In the genomic region with DNA sequence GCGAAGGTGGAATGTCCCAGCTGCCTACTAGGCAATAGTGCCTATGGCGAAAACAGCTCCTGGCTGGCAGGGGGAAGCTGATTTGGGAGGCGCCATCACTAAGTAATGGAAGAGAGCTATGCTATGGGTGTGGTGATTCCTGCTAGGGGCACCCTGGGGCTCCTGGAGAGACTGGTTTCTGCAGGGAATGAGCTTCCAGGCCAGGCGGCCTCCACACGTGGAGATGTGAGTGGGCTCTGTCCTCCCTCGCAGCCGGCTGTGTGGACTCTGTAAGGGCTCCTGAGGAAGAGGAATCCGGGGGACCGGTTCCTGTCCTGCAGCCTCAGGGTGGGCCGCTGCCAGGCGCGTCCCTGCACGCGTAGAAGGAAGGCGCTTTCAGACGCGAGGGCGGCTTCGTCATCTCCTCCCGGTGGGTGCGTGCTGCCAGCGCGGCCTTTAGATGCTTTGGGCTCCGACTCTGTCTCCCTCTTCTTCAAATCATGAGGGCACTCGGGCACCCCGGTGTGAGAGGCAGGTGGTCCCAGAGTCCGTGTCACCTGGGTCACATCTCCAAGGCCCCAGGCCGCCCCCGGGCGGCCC, we compare ENCODE assay signal across 8 cellular contexts. TPM values are rescaled to one million over a fixed set of nuclear protein-coding genes. Genes with fewer than 3 reads are reported as not detected.
A peak's percentile ranks its signal among the peaks of the same experiment; 100 is the strongest.
DNase-seq lines count a peak whose midpoint lies in the region; ATAC-seq and TF ChIP-seq lines count a peak whose summit lies in the region.

No MANE protein-coding gene starts in this region.

- H3K79me2 ChIP-seq in OCI-LY1 (ENCODE audit: insufficient read depth, low read length) = no peaks in the 10 kb centered on the region

- H3K9ac ChIP-seq in OCI-LY1 (ENCODE audit: low read length) = no peak overlapping the region

- in situ Hi-C loops in brain microvascular endothelial cell (cut with HindIII; ENCODE audit: low pct_ligation_motif_present, low sequenced_read_pairs) = no loop called here

- H3K4me3 ChIP-seq in OCI-LY1 (ENCODE audit: low read depth, low read length, poor library complexity, severe bottlenecking) = peak overlapping the region; percentile 54
- H3K4me3 ChIP-seq in brain microvascular endothelial cell (ENCODE audit: low read depth, low read length) = peak overlapping the region; percentile 63
- H3K4me3 ChIP-seq in lower leg skin (ENCODE audit: low read depth, poor library complexity, severe bottlenecking) = no peak overlapping the region

- H3K4me2 ChIP-seq in OCI-LY1 (ENCODE audit: low read length) = peak overlapping the region; percentile 69; the same call in 1 of the 2 replicates

- H2AFZ ChIP-seq in OCI-LY1 (ENCODE audit: low read length) = no peak overlapping the region

- no peaks in the 10 kb centered on the region for H3K9me3 Mint-ChIP-seq in stimulated activated memory B cell treated with anti-CD40 and anti-IgM and Interleukin-4, amounts not matched to agents 10 μg/mL and 1 μg/mL and 100 μg/mL, for 72 hours

- TF ChIP-seq POLR2A in lower leg skin (IDR thresholded peaks at IDR 0.05) = no peak

- peaks cover 4% of the 10 kb centered on the region for H3K4me1 ChIP-seq in OCI-LY1 (ENCODE audit: insufficient read depth, low read length, severe bottlenecking)

- no peaks in the 10 kb centered on the region for H3F3A ChIP-seq in OCI-LY1 (ENCODE audit: insufficient read depth, low read length)

- TF ChIP-seq CTCF in GM10266 (IDR thresholded peaks at IDR 0.05; ENCODE audit: control insufficient read depth, insufficient read depth, low read depth, missing control alignments) (no peak), OCI-LY1 (IDR thresholded peaks at IDR 0.05; ENCODE audit: low read length) (no peak), brain microvascular endothelial cell (IDR thresholded peaks at IDR 0.05; ENCODE audit: low read depth, low read length, missing control alignments) (no peak), lower leg skin (IDR thresholded peaks at IDR 0.05) (no peak)

- ATAC-seq in stimulated activated memory B cell treated with anti-CD40 and anti-IgM and Interleukin-4, amounts not matched to agents 10 μg/mL and 1 μg/mL and 100 μg/mL, for 72 hours = peak; percentile 3
- ATAC-seq in HG03039 (IDR thresholded peaks at IDR 0.05; ENCODE audit: unreplicated experiment) (no peak), GM18520 (IDR thresholded peaks at IDR 0.05; ENCODE audit: unreplicated experiment) (no peak)

- H3K27me3 Mint-ChIP-seq in stimulated activated memory B cell treated with anti-CD40 and anti-IgM and Interleukin-4, amounts not matched to agents 10 μg/mL and 1 μg/mL and 100 μg/mL, for 72 hours = peaks cover 17% of the 10 kb centered on the region

- intact Hi-C loops in lower leg skin (cut with DNase I; ENCODE audit: low total_unique reads) = loop anchor here (5.0 kb wide), 1 partner anchor 101 kb away; no protein-coding TSS in a partner anchor

- no peaks in the 10 kb centered on the region for H4K20me1 ChIP-seq in OCI-LY1 (ENCODE audit: insufficient read depth, low read length)

- 17 to 26% methylated on average over 13 to 29 of the region's 30 CpGs for WGBS in lower leg skin, 2 donors

- H3K27ac ChIP-seq in OCI-LY1 (ENCODE audit: low read depth, low read length, poor library complexity, severe bottlenecking) (no peak overlapping the region), brain microvascular endothelial cell (no peak overlapping the region)

- DNase-seq in GM10266 (ENCODE audit: extremely low spot score) (peak; percentile 28), brain microvascular endothelial cell (no peak), lower leg skin (ENCODE audit: low spot score in 2 of 2) (peak; percentile 49 to 92), NCI-H1105 treated with DMSO at 0.1 percent for 48 hours (lab: John Stamatoyannopoulos, UW) (no peak)

- peak overlapping the region; percentile 61 for H3K27ac Mint-ChIP-seq in stimulated activated memory B cell treated with anti-CD40 and anti-IgM and Interleukin-4, amounts not matched to agents 10 μg/mL and 1 μg/mL and 100 μg/mL, for 72 hours

- H3K36me3 ChIP-seq in OCI-LY1 (ENCODE audit: insufficient read depth, low read length) (no peaks in the 10 kb centered on the region), brain microvascular endothelial cell (replicated peaks) (no peaks in the 10 kb centered on the region)

- H3K4me1 Mint-ChIP-seq in stimulated activated memory B cell treated with anti-CD40 and anti-IgM and Interleukin-4, amounts not matched to agents 10 μg/mL and 1 μg/mL and 100 μg/mL, for 72 hours = peaks cover 29% of the 10 kb centered on the region

- H3K4me3 Mint-ChIP-seq in stimulated activated memory B cell treated with anti-CD40 and anti-IgM and Interleukin-4, amounts not matched to agents 10 μg/mL and 1 μg/mL and 100 μg/mL, for 72 hours = peak overlapping the region; percentile 87

- H3K27me3 ChIP-seq in OCI-LY1 (ENCODE audit: insufficient read depth, low read length) = peaks cover 6% of the 10 kb centered on the region; the same call in 1 of the 2 replicates
- H3K27me3 ChIP-seq in brain microvascular endothelial cell (replicated peaks) = no peaks in the 10 kb centered on the region

- no peaks in the 10 kb centered on the region for H3K36me3 Mint-ChIP-seq in stimulated activated memory B cell treated with anti-CD40 and anti-IgM and Interleukin-4, amounts not matched to agents 10 μg/mL and 1 μg/mL and 100 μg/mL, for 72 hours

- H3K9me3 ChIP-seq in OCI-LY1 (ENCODE audit: low read length) = no peaks in the 10 kb centered on the region

- no peaks in the 10 kb centered on the region for H3K9me2 ChIP-seq in OCI-LY1 (ENCODE audit: low read depth, low read length)

RNA-seq across cellular contexts. Expression of gene ANKRD62, which starts 55.5 kb away (rescaled TPM):
- total RNA-seq in lower leg skin = not detected

RNA-seq across cellular contexts. Expression of gene IMPA2, which starts 56.9 kb away (rescaled TPM):
- total RNA-seq in lower leg skin = 100 to 1,000 TPM; 227 to 572 (median 354) TPM

Comparison
In these comparisons a context has a peak if more than half of its experiments do, and no peak if none do; other contexts are left out.
1. DNase-seq: peak in GM10266 (single experiment) and lower leg skin (2 of 2); none in brain microvascular endothelial cell (single experiment) and NCI-H1105 treated with DMSO at 0.1 percent for 48 hours (single experiment).